Comparison of ENCODE assay signal across 23 cellular contexts in the genomic region with DNA sequence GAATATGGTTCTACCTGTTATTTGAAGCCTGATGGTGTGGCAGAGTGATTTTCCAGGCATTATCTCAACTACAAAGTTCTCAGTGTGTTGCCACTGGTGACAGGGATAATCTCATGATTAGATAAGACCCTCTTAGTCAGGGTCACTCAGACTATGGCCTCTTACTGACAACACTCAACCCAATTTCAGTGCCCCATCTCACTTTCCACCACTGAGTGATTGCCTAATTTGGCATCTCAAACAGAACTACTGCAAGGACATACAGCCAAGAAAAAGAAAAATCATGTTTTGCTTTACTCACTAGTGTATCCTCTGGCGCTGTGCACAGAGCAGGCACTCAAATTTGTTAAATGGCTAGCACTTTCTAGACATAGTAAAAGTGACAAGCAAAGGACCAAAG. TPM values are rescaled to one million over a fixed set of nuclear protein-coding genes. Genes with fewer than 3 reads are reported as not detected.
DNase-seq lines count a peak whose midpoint lies in the region; ATAC-seq, FAIRE-seq and TF ChIP-seq lines count a peak whose summit lies in the region.
"Had no signal": no experiment of that assay in that cellular context is flagged by ENCODE, and none has a peak within 500 bp of the region (broad histone marks: within the 10 kb centered on the region; RNA-seq: fewer than 3 reads in every experiment).

No MANE protein-coding gene starts in this region.

- DNase-seq in cardiac muscle cell (ENCODE audit: low read depth in 1 of 2, low spot score in 1 of 2) (peak in 1 of 2 donors; percentile 34), left ventricle myocardium inferior (no peak), WERI-Rb-1 (peak; percentile 35), left lobe of liver (ENCODE audit: low spot score) (no peak), stromal cell of bone marrow (ENCODE audit: low read depth) (peak; percentile 11), urothelium cell line (ENCODE audit: low spot score) (no peak), OCI-M2 (lab: John Stamatoyannopoulos, UW; ENCODE audit: unreplicated experiment) (no peak)
- DNase-seq: AML-193; Caco-2; CD4-positive, alpha-beta T cell; DMS153; DMS79 treated with DMSO at 0.1 percent for 48 hours; GF-D8; GOT3; H7; HFFc6 had no signal

- no peak for TF ChIP-seq CTCF in cardiac muscle cell (IDR thresholded peaks at IDR 0.05; ENCODE audit: low read depth, low read length)
- TF ChIP-seq CTCF in left ventricle myocardium inferior (IDR thresholded peaks at IDR 0.05; ENCODE audit: borderline replicate concordance) = no peak
- no peak for TF ChIP-seq CTCF in WERI-Rb-1 (IDR thresholded peaks at IDR 0.05; ENCODE audit: low read depth, low read length)

- intact Hi-C loops in left ventricle myocardium inferior (cut with micrococcal nuclease) = no loop called here

- H3K36me3 ChIP-seq in cardiac muscle cell (peaks cover 7% of the 10 kb centered on the region), left ventricle myocardium inferior (peaks cover 32% of the 10 kb centered on the region), WERI-Rb-1 (peaks cover 15% of the 10 kb centered on the region)

- no peaks in the 10 kb centered on the region for H3K9me3 ChIP-seq in cardiac muscle cell (ENCODE audit: low read depth)
- no peaks in the 10 kb centered on the region for H3K9me3 ChIP-seq in left ventricle myocardium inferior (replicated peaks)
- no peaks in the 10 kb centered on the region for H3K9me3 ChIP-seq in WERI-Rb-1 (ENCODE audit: severe bottlenecking)
- H3K9me3 ChIP-seq: A549, Caco-2 had no signal

- peak overlapping the region; percentile 47 for H3K27ac ChIP-seq in cardiac muscle cell
- H3K27ac ChIP-seq in left ventricle myocardium inferior (replicated peaks) = no peak overlapping the region
- no peak overlapping the region for H3K27ac ChIP-seq in WERI-Rb-1
- H3K27ac ChIP-seq: 22Rv1, A549, C4-2B had no signal

- H3K4me1 ChIP-seq in cardiac muscle cell (ENCODE audit: low read depth) = peaks cover 27% of the 10 kb centered on the region
- no peaks in the 10 kb centered on the region for H3K4me1 ChIP-seq in left ventricle myocardium inferior
- H3K4me1 ChIP-seq: A549 had no signal

- ATAC-seq in left lobe of liver (peak; percentile 74), HG02973 (IDR thresholded peaks at IDR 0.05; ENCODE audit: unreplicated experiment) (no peak)
- ATAC-seq: A549, HCT116 had no signal

- no peak overlapping the region for H3K4me3 ChIP-seq in cardiac muscle cell
- H3K4me3 ChIP-seq in left ventricle myocardium inferior = no peak overlapping the region
- H3K4me3 ChIP-seq in WERI-Rb-1 (ENCODE audit: low read depth, low read length) = no peak overlapping the region
- H3K4me3 ChIP-seq: A549 had no signal

- H3K27me3 ChIP-seq in cardiac muscle cell (no peaks in the 10 kb centered on the region), left ventricle myocardium inferior (ENCODE audit: low read depth) (no peaks in the 10 kb centered on the region), WERI-Rb-1 (ENCODE audit: insufficient read depth, low read depth, severe bottlenecking) (no peaks in the 10 kb centered on the region)

- no peak for FAIRE-seq in urothelium cell line (lab: Jason Lieb, UNC)
- FAIRE-seq: A549, HTR-8/SVneo had no signal

RNA-seq across cellular contexts. Expression of a gene that starts 36.9 kb away (rescaled TPM):
- total RNA-seq in cardiac muscle cell = 0.21 and 0.95 TPM in 2 replicates
- 0.59 and 1.5 TPM in 2 replicates for polyA plus RNA-seq in cardiac muscle cell
- total RNA-seq in left ventricle myocardium inferior = 0.47 TPM
- 59.4 TPM for total RNA-seq in left lobe of liver
- total RNA-seq: CD4-positive, alpha-beta T cell; HFFc6 had no signal
- polyA plus RNA-seq: BJ had no signal

Comparison
In these comparisons a context has a peak if more than half of its experiments do, and no peak if none do; other contexts are left out.
1. DNase-seq: peak in WERI-Rb-1 (single experiment) and stromal cell of bone marrow (single experiment); none in left ventricle myocardium inferior (single experiment), left lobe of liver (single experiment), urothelium cell line (single experiment) and OCI-M2 (single experiment).
2. RNA of a gene that starts 36.9 kb away (total RNA-seq): 59.4 TPM in left lobe of liver (single experiment); 0.47 TPM in left ventricle myocardium inferior (single experiment) and 0.21 to 0.95 TPM in cardiac muscle cell; every median in the first group is over 10 times any median in the second.